ENCODE assay signal across 8 cellular contexts in genomic region chr5:32312682-32313523, GRCh38. TPM values are rescaled to one million over a fixed set of nuclear protein-coding genes. Genes with fewer than 3 reads are reported as not detected.
DNase-seq lines count a peak whose midpoint lies in the region; ATAC-seq, FAIRE-seq and TF ChIP-seq lines count a peak whose summit lies in the region.

TSS of gene MTMR12 (minus strand) at chr5:32312939. CDS start at chr5:32312838, 101 bp downstream.

- no peak for TF ChIP-seq CTCF in AG10803 (conservative IDR thresholded peaks at IDR 0.05; ENCODE audit: low read length)

- H3K4me3 ChIP-seq in AG10803 (ENCODE audit: low read length), result peak within 1 kb of the TSS; percentile 79

- DNase-seq in AG10803 (ENCODE audit: low read depth) (peak; percentile 99), NCI-H460 (ENCODE audit: extremely low read depth, low read depth) (peak; percentile 99), cerebellar nuclear complex (lab: John Stamatoyannopoulos, UW) (peak; percentile 96 to 99)
- DNase-seq in activated CD4-positive, CD25-positive, alpha-beta regulatory T cell treated with anti-CD3 and anti-CD28 coated beads, Interleukin-2, amount 50 U/mL, for 72 hours, result peak; percentile 100
- peak; percentile 100 for DNase-seq in stimulated activated CD4-positive, alpha-beta T cell treated with anti-CD3 and anti-CD28 coated beads, Interleukin-12 subunit alpha, Interleukin-12 subunit beta, amount 100 ng/mL, for 4 hours

- peak; percentile 94 for FAIRE-seq in islet of Langerhans (lab: Jason Lieb, UNC)

- ATAC-seq in GM19043 (IDR thresholded peaks at IDR 0.05; ENCODE audit: low read depth, unreplicated experiment) (peak; percentile 89), HG03378 (IDR thresholded peaks at IDR 0.05; ENCODE audit: unreplicated experiment) (peak; percentile 98)

RNA-seq across cellular contexts. Expression of gene MTMR12, which starts in this region (rescaled TPM):
- 20.3 and 21.6 TPM in 2 replicates for total RNA-seq in NCI-H460 (2014; rRNA removed; shearing (Covaris generic))
- polyA plus RNA-seq in NCI-H460 (2014; cell fraction: nucleus; rRNA removed), result 6.7 and 9.4 TPM in 2 replicates

Comparison
In these comparisons a context has a peak if more than half of its experiments do, and no peak if none do; other contexts are left out.
1. Peak in every context shown above with its lines: DNase-seq, ATAC-seq and H3K4me3 ChIP-seq.